1 cellular context compared by ENCODE assay signal in the genomic region with DNA sequence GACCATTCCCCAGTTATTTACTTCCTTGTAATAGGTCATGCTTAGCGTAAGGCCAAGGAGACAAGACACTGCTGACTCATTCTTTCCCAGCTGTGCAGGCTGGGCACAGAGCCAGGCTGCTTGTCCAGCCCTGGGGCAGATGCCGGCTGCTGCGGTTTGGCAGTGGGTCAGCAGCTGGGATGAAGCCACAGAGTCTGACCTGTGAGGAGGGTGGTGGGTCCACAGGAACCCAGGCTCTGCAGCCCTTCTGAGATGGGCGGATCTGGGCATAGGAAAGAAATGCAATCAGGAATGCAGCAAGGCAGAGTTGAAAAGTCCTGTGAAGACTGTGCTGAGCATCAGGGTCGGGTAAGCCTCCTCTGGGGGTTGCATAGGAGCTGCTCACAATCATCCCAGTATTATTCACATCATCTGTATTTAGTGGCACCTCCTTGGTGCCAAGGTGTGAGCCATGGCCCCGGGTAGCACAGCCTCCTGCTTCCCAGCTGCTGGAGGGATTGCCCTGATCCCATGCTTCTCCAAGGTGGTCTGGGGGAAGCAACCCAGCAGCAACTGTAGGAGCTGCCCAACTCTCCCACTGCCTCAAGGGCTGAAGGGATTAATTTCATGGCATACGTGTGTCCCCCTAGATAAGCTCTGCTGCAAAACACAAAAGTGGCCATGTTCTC.
A peak's percentile ranks its signal among the peaks of the same experiment; 100 is the strongest.
TF ChIP-seq lines count a peak whose summit lies in the region.

No MANE protein-coding gene starts in this region.

TF ChIP-seq in HEK293, 187 proteins besides CTCF, POLR2A, EP300 and RAD21 (continued from another document and continues in another):
- no peak for TF ChIP-seq ZNF555 (tag by site-specific recombination; conservative IDR thresholded peaks at IDR 0.05)
- no peak for TF ChIP-seq ZNF335 (tag by site-specific recombination; conservative IDR thresholded peaks at IDR 0.05)
- TF ChIP-seq ZNF843 (tag by site-specific recombination; IDR thresholded peaks at IDR 0.05), result no peak; the same call in 1 of the 2 replicates
- TF ChIP-seq, protein P1, sequence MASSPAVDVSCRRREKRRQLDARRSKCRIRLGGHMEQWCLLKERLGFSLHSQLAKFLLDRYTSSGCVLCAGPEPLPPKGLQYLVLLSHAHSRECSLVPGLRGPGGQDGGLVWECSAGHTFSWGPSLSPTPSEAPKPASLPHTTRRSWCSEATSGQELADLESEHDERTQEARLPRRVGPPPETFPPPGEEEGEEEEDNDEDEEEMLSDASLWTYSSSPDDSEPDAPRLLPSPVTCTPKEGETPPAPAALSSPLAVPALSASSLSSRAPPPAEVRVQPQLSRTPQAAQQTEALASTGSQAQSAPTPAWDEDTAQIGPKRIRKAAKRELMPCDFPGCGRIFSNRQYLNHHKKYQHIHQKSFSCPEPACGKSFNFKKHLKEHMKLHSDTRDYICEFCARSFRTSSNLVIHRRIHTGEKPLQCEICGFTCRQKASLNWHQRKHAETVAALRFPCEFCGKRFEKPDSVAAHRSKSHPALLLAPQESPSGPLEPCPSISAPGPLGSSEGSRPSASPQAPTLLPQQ (tag by site-specific recombination; IDR thresholded peaks at IDR 0.05), result peak; percentile 95
- TF ChIP-seq, protein P2, sequence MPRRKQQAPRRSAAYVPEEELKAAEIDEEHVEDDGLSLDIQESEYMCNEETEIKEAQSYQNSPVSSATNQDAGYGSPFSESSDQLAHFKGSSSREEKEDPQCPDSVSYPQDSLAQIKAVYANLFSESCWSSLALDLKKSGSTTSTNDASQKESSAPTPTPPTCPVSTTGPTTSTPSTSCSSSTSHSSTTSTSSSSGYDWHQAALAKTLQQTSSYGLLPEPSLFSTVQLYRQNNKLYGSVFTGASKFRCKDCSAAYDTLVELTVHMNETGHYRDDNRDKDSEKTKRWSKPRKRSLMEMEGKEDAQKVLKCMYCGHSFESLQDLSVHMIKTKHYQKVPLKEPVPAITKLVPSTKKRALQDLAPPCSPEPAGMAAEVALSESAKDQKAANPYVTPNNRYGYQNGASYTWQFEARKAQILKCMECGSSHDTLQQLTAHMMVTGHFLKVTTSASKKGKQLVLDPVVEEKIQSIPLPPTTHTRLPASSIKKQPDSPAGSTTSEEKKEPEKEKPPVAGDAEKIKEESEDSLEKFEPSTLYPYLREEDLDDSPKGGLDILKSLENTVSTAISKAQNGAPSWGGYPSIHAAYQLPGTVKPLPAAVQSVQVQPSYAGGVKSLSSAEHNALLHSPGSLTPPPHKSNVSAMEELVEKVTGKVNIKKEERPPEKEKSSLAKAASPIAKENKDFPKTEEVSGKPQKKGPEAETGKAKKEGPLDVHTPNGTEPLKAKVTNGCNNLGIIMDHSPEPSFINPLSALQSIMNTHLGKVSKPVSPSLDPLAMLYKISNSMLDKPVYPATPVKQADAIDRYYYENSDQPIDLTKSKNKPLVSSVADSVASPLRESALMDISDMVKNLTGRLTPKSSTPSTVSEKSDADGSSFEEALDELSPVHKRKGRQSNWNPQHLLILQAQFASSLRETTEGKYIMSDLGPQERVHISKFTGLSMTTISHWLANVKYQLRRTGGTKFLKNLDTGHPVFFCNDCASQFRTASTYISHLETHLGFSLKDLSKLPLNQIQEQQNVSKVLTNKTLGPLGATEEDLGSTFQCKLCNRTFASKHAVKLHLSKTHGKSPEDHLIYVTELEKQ (tag by site-specific recombination; IDR thresholded peaks at IDR 0.05; ENCODE audit: borderline replicate concordance), result no peak
- TF ChIP-seq ZNF426 (tag by site-specific recombination; IDR thresholded peaks at IDR 0.05), result no peak
- no peak for TF ChIP-seq ZNF768 (tag by site-specific recombination; IDR thresholded peaks at IDR 0.05)
- no peak for TF ChIP-seq SALL2 (tag by site-specific recombination; IDR thresholded peaks at IDR 0.05; ENCODE audit: borderline replicate concordance)
- no peak for TF ChIP-seq OVOL3 (tag by site-specific recombination; IDR thresholded peaks at IDR 0.05)
- TF ChIP-seq ZNF341 (tag by site-specific recombination; IDR thresholded peaks at IDR 0.05; ENCODE audit: low read depth), result no peak
- TF ChIP-seq FEZF1 (tag by site-specific recombination; IDR thresholded peaks at IDR 0.05), result no peak
- TF ChIP-seq ZNF610 (tag by site-specific recombination; IDR thresholded peaks at IDR 0.05; ENCODE audit: borderline replicate concordance), result no peak
- TF ChIP-seq ZBTB17 (tag by site-specific recombination; IDR thresholded peaks at IDR 0.05), result peak; percentile 47; the same call in 1 of the 2 replicates
- TF ChIP-seq, protein P3, sequence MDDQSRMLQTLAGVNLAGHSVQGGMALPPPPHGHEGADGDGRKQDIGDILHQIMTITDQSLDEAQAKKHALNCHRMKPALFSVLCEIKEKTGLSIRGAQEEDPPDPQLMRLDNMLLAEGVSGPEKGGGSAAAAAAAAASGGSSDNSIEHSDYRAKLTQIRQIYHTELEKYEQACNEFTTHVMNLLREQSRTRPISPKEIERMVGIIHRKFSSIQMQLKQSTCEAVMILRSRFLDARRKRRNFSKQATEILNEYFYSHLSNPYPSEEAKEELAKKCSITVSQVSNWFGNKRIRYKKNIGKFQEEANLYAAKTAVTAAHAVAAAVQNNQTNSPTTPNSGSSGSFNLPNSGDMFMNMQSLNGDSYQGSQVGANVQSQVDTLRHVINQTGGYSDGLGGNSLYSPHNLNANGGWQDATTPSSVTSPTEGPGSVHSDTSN (CRISPR knock-in tag; IDR thresholded peaks at IDR 0.05), result no peak
- TF ChIP-seq ZNF302 (tag by site-specific recombination; IDR thresholded peaks at IDR 0.05; ENCODE audit: low read depth), result no peak
- TF ChIP-seq ZNF121 (tag by site-specific recombination; IDR thresholded peaks at IDR 0.05), result no peak
- no peak for TF ChIP-seq ZNF48 (tag by site-specific recombination; IDR thresholded peaks at IDR 0.05)
- TF ChIP-seq ZNF311 (tag by site-specific recombination; IDR thresholded peaks at IDR 0.05; ENCODE audit: borderline replicate concordance), result no peak
- TF ChIP-seq ZNF548 (tag by site-specific recombination; IDR thresholded peaks at IDR 0.05), result no peak
- no peak for TF ChIP-seq ZFHX2 (tag by site-specific recombination; conservative IDR thresholded peaks at IDR 0.05)
- TF ChIP-seq ZNF223 (tag by site-specific recombination; IDR thresholded peaks at IDR 0.05), result no peak
- TF ChIP-seq, protein P4, sequence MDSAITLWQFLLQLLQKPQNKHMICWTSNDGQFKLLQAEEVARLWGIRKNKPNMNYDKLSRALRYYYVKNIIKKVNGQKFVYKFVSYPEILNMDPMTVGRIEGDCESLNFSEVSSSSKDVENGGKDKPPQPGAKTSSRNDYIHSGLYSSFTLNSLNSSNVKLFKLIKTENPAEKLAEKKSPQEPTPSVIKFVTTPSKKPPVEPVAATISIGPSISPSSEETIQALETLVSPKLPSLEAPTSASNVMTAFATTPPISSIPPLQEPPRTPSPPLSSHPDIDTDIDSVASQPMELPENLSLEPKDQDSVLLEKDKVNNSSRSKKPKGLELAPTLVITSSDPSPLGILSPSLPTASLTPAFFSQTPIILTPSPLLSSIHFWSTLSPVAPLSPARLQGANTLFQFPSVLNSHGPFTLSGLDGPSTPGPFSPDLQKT (IDR thresholded peaks at IDR 0.05; ENCODE audit: borderline replicate concordance, low read depth, low read length), result no peak
- no peak for TF ChIP-seq ZNF624 (tag by site-specific recombination; IDR thresholded peaks at IDR 0.05)
- TF ChIP-seq RBAK (tag by site-specific recombination; IDR thresholded peaks at IDR 0.05), result no peak
- TF ChIP-seq, protein P5, sequence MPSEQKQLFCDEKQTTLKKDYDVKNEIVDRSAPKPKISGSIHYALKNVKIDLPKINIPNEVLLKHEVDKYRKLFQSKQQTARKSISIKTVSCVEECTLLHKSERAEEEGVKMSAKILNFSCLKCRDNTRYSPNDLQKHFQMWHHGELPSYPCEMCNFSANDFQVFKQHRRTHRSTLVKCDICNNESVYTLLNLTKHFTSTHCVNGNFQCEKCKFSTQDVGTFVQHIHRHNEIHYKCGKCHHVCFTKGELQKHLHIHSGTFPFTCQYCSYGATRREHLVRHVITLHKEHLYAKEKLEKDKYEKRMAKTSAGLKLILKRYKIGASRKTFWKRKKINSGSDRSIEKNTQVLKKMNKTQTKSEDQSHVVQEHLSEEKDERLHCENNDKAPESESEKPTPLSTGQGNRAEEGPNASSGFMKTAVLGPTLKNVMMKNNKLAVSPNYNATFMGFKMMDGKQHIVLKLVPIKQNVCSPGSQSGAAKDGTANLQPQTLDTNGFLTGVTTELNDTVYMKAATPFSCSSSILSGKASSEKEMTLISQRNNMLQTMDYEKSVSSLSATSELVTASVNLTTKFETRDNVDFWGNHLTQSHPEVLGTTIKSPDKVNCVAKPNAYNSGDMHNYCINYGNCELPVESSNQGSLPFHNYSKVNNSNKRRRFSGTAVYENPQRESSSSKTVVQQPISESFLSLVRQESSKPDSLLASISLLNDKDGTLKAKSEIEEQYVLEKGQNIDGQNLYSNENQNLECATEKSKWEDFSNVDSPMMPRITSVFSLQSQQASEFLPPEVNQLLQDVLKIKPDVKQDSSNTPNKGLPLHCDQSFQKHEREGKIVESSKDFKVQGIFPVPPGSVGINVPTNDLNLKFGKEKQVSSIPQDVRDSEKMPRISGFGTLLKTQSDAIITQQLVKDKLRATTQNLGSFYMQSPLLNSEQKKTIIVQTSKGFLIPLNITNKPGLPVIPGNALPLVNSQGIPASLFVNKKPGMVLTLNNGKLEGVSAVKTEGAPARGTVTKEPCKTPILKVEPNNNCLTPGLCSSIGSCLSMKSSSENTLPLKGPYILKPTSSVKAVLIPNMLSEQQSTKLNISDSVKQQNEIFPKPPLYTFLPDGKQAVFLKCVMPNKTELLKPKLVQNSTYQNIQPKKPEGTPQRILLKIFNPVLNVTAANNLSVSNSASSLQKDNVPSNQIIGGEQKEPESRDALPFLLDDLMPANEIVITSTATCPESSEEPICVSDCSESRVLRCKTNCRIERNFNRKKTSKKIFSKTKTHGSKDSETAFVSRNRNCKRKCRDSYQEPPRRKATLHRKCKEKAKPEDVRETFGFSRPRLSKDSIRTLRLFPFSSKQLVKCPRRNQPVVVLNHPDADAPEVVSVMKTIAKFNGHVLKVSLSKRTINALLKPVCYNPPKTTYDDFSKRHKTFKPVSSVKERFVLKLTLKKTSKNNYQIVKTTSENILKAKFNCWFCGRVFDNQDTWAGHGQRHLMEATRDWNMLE (tag by site-specific recombination; conservative IDR thresholded peaks at IDR 0.05; ENCODE audit: low read depth), result no peak
- TF ChIP-seq ZNF248 (tag by site-specific recombination; IDR thresholded peaks at IDR 0.05), result no peak
- no peak for TF ChIP-seq ZNF510 (tag by site-specific recombination; IDR thresholded peaks at IDR 0.05; ENCODE audit: insufficient replicate concordance)
- TF ChIP-seq ZFP69B (tag by site-specific recombination; IDR thresholded peaks at IDR 0.05), result peak; percentile 90
- TF ChIP-seq MEIS1 (CRISPR knock-in tag; IDR thresholded peaks at IDR 0.05; ENCODE audit: borderline replicate concordance), result no peak
- no peak for TF ChIP-seq ZNF157 (tag by site-specific recombination; IDR thresholded peaks at IDR 0.05)
- TF ChIP-seq ZSCAN30 (tag by site-specific recombination; IDR thresholded peaks at IDR 0.05), result peak; percentile 75; the same call in 1 of the 2 replicates
- TF ChIP-seq ZNF423 (tag by site-specific recombination; IDR thresholded peaks at IDR 0.05), result no peak
- TF ChIP-seq ZNF324 (tag by site-specific recombination; IDR thresholded peaks at IDR 0.05), result no peak
- TF ChIP-seq ZNF654 (tag by site-specific recombination; IDR thresholded peaks at IDR 0.05; ENCODE audit: low read depth), result no peak
- peak; percentile 55; the same call in 1 of the 2 replicates for TF ChIP-seq ZNF184 (tag by site-specific recombination; IDR thresholded peaks at IDR 0.05)
- TF ChIP-seq, protein P6, sequence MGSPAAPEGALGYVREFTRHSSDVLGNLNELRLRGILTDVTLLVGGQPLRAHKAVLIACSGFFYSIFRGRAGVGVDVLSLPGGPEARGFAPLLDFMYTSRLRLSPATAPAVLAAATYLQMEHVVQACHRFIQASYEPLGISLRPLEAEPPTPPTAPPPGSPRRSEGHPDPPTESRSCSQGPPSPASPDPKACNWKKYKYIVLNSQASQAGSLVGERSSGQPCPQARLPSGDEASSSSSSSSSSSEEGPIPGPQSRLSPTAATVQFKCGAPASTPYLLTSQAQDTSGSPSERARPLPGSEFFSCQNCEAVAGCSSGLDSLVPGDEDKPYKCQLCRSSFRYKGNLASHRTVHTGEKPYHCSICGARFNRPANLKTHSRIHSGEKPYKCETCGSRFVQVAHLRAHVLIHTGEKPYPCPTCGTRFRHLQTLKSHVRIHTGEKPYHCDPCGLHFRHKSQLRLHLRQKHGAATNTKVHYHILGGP (tag by site-specific recombination; IDR thresholded peaks at IDR 0.05), result no peak
- TF ChIP-seq ZNF560 (tag by site-specific recombination; IDR thresholded peaks at IDR 0.05; ENCODE audit: borderline replicate concordance), result no peak
- no peak for TF ChIP-seq ZNF138 (tag by site-specific recombination; IDR thresholded peaks at IDR 0.05; ENCODE audit: borderline replicate concordance)
- TF ChIP-seq, protein P7, sequence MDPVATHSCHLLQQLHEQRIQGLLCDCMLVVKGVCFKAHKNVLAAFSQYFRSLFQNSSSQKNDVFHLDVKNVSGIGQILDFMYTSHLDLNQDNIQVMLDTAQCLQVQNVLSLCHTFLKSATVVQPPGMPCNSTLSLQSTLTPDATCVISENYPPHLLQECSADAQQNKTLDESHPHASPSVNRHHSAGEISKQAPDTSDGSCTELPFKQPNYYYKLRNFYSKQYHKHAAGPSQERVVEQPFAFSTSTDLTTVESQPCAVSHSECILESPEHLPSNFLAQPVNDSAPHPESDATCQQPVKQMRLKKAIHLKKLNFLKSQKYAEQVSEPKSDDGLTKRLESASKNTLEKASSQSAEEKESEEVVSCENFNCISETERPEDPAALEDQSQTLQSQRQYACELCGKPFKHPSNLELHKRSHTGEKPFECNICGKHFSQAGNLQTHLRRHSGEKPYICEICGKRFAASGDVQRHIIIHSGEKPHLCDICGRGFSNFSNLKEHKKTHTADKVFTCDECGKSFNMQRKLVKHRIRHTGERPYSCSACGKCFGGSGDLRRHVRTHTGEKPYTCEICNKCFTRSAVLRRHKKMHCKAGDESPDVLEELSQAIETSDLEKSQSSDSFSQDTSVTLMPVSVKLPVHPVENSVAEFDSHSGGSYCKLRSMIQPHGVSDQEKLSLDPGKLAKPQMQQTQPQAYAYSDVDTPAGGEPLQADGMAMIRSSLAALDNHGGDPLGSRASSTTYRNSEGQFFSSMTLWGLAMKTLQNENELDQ (tag by site-specific recombination; IDR thresholded peaks at IDR 0.05; ENCODE audit: low read depth), result no peak
- TF ChIP-seq ZEB2 (tag by site-specific recombination; IDR thresholded peaks at IDR 0.05), result peak; percentile 79
- no peak for TF ChIP-seq ZNF585B (tag by site-specific recombination; IDR thresholded peaks at IDR 0.05)
- no peak for TF ChIP-seq SP2 (tag by site-specific recombination; IDR thresholded peaks at IDR 0.05)
- TF ChIP-seq, protein P8, sequence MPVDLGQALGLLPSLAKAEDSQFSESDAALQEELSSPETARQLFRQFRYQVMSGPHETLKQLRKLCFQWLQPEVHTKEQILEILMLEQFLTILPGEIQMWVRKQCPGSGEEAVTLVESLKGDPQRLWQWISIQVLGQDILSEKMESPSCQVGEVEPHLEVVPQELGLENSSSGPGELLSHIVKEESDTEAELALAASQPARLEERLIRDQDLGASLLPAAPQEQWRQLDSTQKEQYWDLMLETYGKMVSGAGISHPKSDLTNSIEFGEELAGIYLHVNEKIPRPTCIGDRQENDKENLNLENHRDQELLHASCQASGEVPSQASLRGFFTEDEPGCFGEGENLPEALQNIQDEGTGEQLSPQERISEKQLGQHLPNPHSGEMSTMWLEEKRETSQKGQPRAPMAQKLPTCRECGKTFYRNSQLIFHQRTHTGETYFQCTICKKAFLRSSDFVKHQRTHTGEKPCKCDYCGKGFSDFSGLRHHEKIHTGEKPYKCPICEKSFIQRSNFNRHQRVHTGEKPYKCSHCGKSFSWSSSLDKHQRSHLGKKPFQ (tag by site-specific recombination; IDR thresholded peaks at IDR 0.05), result no peak
